ENCODE assay signal across 21 cellular contexts in genomic region chr18:210075-210474, GRCh38.
"Had no signal": no experiment of that assay in that cellular context is flagged by ENCODE, and none has a peak within 500 bp of the region (broad histone marks: within the 10 kb centered on the region; RNA-seq: fewer than 3 reads in every experiment).

No MANE protein-coding gene starts in this region.

- DNase-seq: activated naive CD8-positive, alpha-beta T cell treated with anti-CD3 and anti-CD28 coated beads, Interleukin-2, amount 10 ng/mL, durations not matched to agents 7 days and 5 days; amygdala; effector CD4-positive, alpha-beta T cell; heart right ventricle; left colon; lower lobe of right lung; mucosa of descending colon; retina; spleen; stimulated activated CD4-positive, alpha-beta T cell treated with anti-CD3 and anti-CD28 coated beads, Interleukin-4, amount 100 ng/mL, for 1 hour; stimulated activated naive CD4-positive, alpha-beta T cell; T-cell had no signal

- H2AFZ ChIP-seq: neural progenitor cell had no signal

- H3K27ac Mint-ChIP-seq: activated naive CD8-positive, alpha-beta T cell treated with anti-CD3 and anti-CD28 coated beads, Interleukin-2, amount 10 ng/mL, durations not matched to agents 7 days and 5 days; dendritic cell treated with granulocyte-macrophage colony-stimulating factor and Interleukin-4, amounts not matched to agents 40 ng/mL and 50 ng/mL, for 4 days; neural progenitor cell; type B pancreatic cell had no signal

- FAIRE-seq: endometrium, keratinocyte, TTC549 had no signal

- H3K9me3 Mint-ChIP-seq: activated naive CD8-positive, alpha-beta T cell treated with anti-CD3 and anti-CD28 coated beads, Interleukin-2, amount 10 ng/mL, durations not matched to agents 7 days and 5 days; activated T-helper 17 cell treated with anti-CD3 and anti-CD28 coated beads, Interleukin-2, amount 50 U/mL, for 72 hours; dendritic cell treated with granulocyte-macrophage colony-stimulating factor and Interleukin-4, amounts not matched to agents 40 ng/mL and 50 ng/mL, for 4 days; neural progenitor cell; T-cell; type B pancreatic cell had no signal

- H3K4me3 Mint-ChIP-seq: activated naive CD8-positive, alpha-beta T cell treated with anti-CD3 and anti-CD28 coated beads, Interleukin-2, amount 10 ng/mL, durations not matched to agents 7 days and 5 days; activated T-helper 17 cell treated with anti-CD3 and anti-CD28 coated beads, Interleukin-2, amount 50 U/mL, for 72 hours; dendritic cell treated with granulocyte-macrophage colony-stimulating factor and Interleukin-4, amounts not matched to agents 40 ng/mL and 50 ng/mL, for 4 days; neural progenitor cell; T-cell; type B pancreatic cell had no signal

- H3K27me3 Mint-ChIP-seq: activated naive CD8-positive, alpha-beta T cell treated with anti-CD3 and anti-CD28 coated beads, Interleukin-2, amount 10 ng/mL, durations not matched to agents 7 days and 5 days; activated T-helper 17 cell treated with anti-CD3 and anti-CD28 coated beads, Interleukin-2, amount 50 U/mL, for 72 hours; dendritic cell treated with granulocyte-macrophage colony-stimulating factor and Interleukin-4, amounts not matched to agents 40 ng/mL and 50 ng/mL, for 4 days; T-cell; type B pancreatic cell had no signal

- ATAC-seq: activated T-helper 17 cell treated with anti-CD3 and anti-CD28 coated beads, Interleukin-2, amount 50 U/mL, for 72 hours; left colon; lower lobe of right lung; mucosa of descending colon; T-cell had no signal

- H3K9me3 ChIP-seq: heart right ventricle, lower lobe of right lung, mucosa of descending colon, spleen, thoracic aorta, vagina had no signal

- H3K9ac ChIP-seq: neural progenitor cell had no signal

- H3K4me3 ChIP-seq: heart right ventricle, lower lobe of right lung, mucosa of descending colon, neural progenitor cell, spleen, thoracic aorta, vagina had no signal

- H3K27me3 ChIP-seq: heart right ventricle, neural progenitor cell, spleen, vagina had no signal

- H3K4me2 ChIP-seq: neural progenitor cell had no signal

- H3K4me1 Mint-ChIP-seq: activated T-helper 17 cell treated with anti-CD3 and anti-CD28 coated beads, Interleukin-2, amount 50 U/mL, for 72 hours; neural progenitor cell; T-cell had no signal

- H3K27ac ChIP-seq: heart right ventricle, lower lobe of right lung, neural progenitor cell, spleen, thoracic aorta, vagina had no signal

- H3K4me1 ChIP-seq: heart right ventricle, lower lobe of right lung, neural progenitor cell, spleen, vagina had no signal
